Comparison of ENCODE assay signal across 19 cellular contexts in genomic region chr14:49089078-49089477, GRCh38.
A peak's percentile ranks its signal among the peaks of the same experiment; 100 is the strongest.
DNase-seq lines count a peak whose midpoint lies in the region; ATAC-seq, FAIRE-seq and TF ChIP-seq lines count a peak whose summit lies in the region.
"Had no signal": no experiment of that assay in that cellular context is flagged by ENCODE, and none has a peak within 500 bp of the region (broad histone marks: within the 10 kb centered on the region; RNA-seq: fewer than 3 reads in every experiment).

No MANE protein-coding gene starts in this region.

- TF ChIP-seq EP300 in A549 (IDR thresholded peaks at IDR 0.05) (no peak), K562 (IDR thresholded peaks at IDR 0.05; ENCODE audit: low read length) (no peak)

- BruUV-seq in IMR-90 (replicated peaks; lab: Mats Ljungman, UMichigan) (no TSS peak), K562 (replicated peaks; lab: Mats Ljungman, UMichigan) (no TSS peak)

- intact Hi-C loops in IMR-90 (cut with micrococcal nuclease) (no loop called here), K562 (cut with micrococcal nuclease) (no loop called here)

- TF ChIP-seq CTCF in A549 (IDR thresholded peaks at IDR 0.05) = no peak
- TF ChIP-seq CTCF in IMR-90 (conservative IDR thresholded peaks at IDR 0.05; ENCODE audit: low read depth, low read length) = no peak
- TF ChIP-seq CTCF in K562 (IDR thresholded peaks at IDR 0.05 in 2 of 3, conservative IDR thresholded peaks at IDR 0.05 in 1 of 3; ENCODE audit: insufficient read depth in 2 of 3, low read depth in 1 of 3, low read length in 3 of 3) = no peak
- no peak for TF ChIP-seq CTCF in smooth muscle cell (IDR thresholded peaks at IDR 0.05; ENCODE audit: borderline replicate concordance, insufficient read depth, poor library complexity, severe bottlenecking)

- ATAC-seq in A549 (no peak), IMR-90 (ENCODE audit: low read depth) (no peak), K562 (no peak)
- ATAC-seq: GM12878 had no signal

- no peak overlapping the region for H4K5ac ChIP-seq in IMR-90 (ENCODE audit: low read depth, low read length)

- no peak overlapping the region for H2BK20ac ChIP-seq in IMR-90 (ENCODE audit: low read depth, low read length)

- no peak for DNase-seq in A549 (ENCODE audit: low read depth in 1 of 2, low spot score in 1 of 2)
- no peak for DNase-seq in IMR-90
- no peak for DNase-seq in K562 (ENCODE audit: extremely low read depth in 1 of 4, low spot score in 3 of 4)
- no peak for DNase-seq in smooth muscle cell (lab: John Stamatoyannopoulos, UW; ENCODE audit: unreplicated experiment)
- no peak for DNase-seq in pons (ENCODE audit: low spot score)
- no peak for DNase-seq in NCI-H146 (lab: John Stamatoyannopoulos, UW)
- no peak for DNase-seq in OCI-M1 (lab: John Stamatoyannopoulos, UW)
- DNase-seq: 8988T; C1 segment of cervical spinal cord; Caco-2; CD4-positive, alpha-beta memory T cell; DMS153; DND-41; GM23248; HFFc6 had no signal

- no peak overlapping the region for H2BK15ac ChIP-seq in IMR-90 (ENCODE audit: low read depth, low read length)

- H3K27ac ChIP-seq in A549 = no peak overlapping the region
- no peak overlapping the region for H3K27ac ChIP-seq in IMR-90 (ENCODE audit: insufficient read depth, low read length)
- no peak overlapping the region for H3K27ac ChIP-seq in K562 (ENCODE audit: extremely low read depth, low read depth, low read length)
- H3K27ac ChIP-seq in smooth muscle cell (ENCODE audit: low read depth) = no peak overlapping the region
- H3K27ac ChIP-seq: GM23248 had no signal

- TF ChIP-seq POLR2A in A549 (IDR thresholded peaks at IDR 0.05; ENCODE audit: low read length) = no peak
- no peak for TF ChIP-seq POLR2A in IMR-90 (IDR thresholded peaks at IDR 0.05; ENCODE audit: low read depth, low read length)
- TF ChIP-seq POLR2A in K562 (conservative IDR thresholded peaks at IDR 0.05) = no peak

- FAIRE-seq in A549 (lab: Jason Lieb, UNC) (no peak), K562 (lab: Jason Lieb, UNC) (no peak)
- FAIRE-seq: G401.6, GM12878, H54 had no signal

- H3K9ac ChIP-seq in IMR-90 (ENCODE audit: low read depth, low read length) = no peak overlapping the region
- no peak overlapping the region for H3K9ac ChIP-seq in K562 (ENCODE audit: insufficient read depth in 1 of 2, low read depth in 2 of 2, low read length in 2 of 2)
- no peak overlapping the region for H3K9ac ChIP-seq in smooth muscle cell (ENCODE audit: low read depth)
- H3K9ac ChIP-seq: GM23248 had no signal

- H2BK120ac ChIP-seq in IMR-90 (ENCODE audit: low read depth, low read length) = no peak overlapping the region

- H2BK5ac ChIP-seq in IMR-90 (ENCODE audit: low read depth, low read length, poor library complexity, severe bottlenecking) = no peak overlapping the region

- H3F3A ChIP-seq in smooth muscle cell (ENCODE audit: low read depth) = no peaks in the 10 kb centered on the region

- no peak overlapping the region for H3K23ac ChIP-seq in IMR-90 (ENCODE audit: low read depth, low read length)

- no peak overlapping the region for H3K4me2 ChIP-seq in A549
- H3K4me2 ChIP-seq in IMR-90 (ENCODE audit: low read depth, low read length) = no peak overlapping the region
- no peak overlapping the region for H3K4me2 ChIP-seq in K562 (ENCODE audit: insufficient read depth, low read length)
- H3K4me2 ChIP-seq in smooth muscle cell = peak overlapping the region; percentile 3

- H3K79me2 ChIP-seq in K562 (ENCODE audit: control insufficient read depth, insufficient read depth, low read length) (no peaks in the 10 kb centered on the region), smooth muscle cell (ENCODE audit: low read depth) (no peaks in the 10 kb centered on the region)

- no peaks in the 10 kb centered on the region for H3K79me1 ChIP-seq in IMR-90 (ENCODE audit: low read depth in 1 of 2, low read length in 2 of 2)

- POLR2A ChIA-PET in A549 (lab: Yijun Ruan, JAX) (no interaction called here), IMR-90 (lab: Charles Lee; ENCODE audit: unreplicated experiment) (no interaction called here), K562 (lab: Yijun Ruan, JAX) (no interaction called here)

- no peaks in the 10 kb centered on the region for H3K27me3 ChIP-seq in IMR-90 (ENCODE audit: control insufficient read depth, insufficient read depth, low read length)
- no peaks in the 10 kb centered on the region for H3K27me3 ChIP-seq in K562 (ENCODE audit: control insufficient read depth in 2 of 2, insufficient read depth in 2 of 2, low read length in 2 of 2)
- H3K27me3 ChIP-seq in smooth muscle cell (ENCODE audit: low read depth) = no peaks in the 10 kb centered on the region

- H3K36me3 ChIP-seq in IMR-90 (ENCODE audit: control insufficient read depth, insufficient read depth, low read length) (no peaks in the 10 kb centered on the region), K562 (ENCODE audit: control insufficient read depth, insufficient read depth, low read length) (no peaks in the 10 kb centered on the region), smooth muscle cell (ENCODE audit: low read depth) (no peaks in the 10 kb centered on the region)
- H3K36me3 ChIP-seq: HAP-1 had no signal

- CTCF ChIA-PET in A549 (lab: Yijun Ruan, JAX) (no interaction called here), IMR-90 (lab: Yijun Ruan, JAX) (no interaction called here), K562 (lab: Yijun Ruan, JAX; ENCODE audit: low intra/inter-chr PET ratio) (no interaction called here)

- H3K9me3 ChIP-seq in A549 (no peaks in the 10 kb centered on the region), IMR-90 (ENCODE audit: control insufficient read depth, insufficient read depth, low read length) (peaks cover 2% of the 10 kb centered on the region), K562 (replicated peaks; ENCODE audit: control insufficient read depth, insufficient read depth, low read depth, low read length) (no peaks in the 10 kb centered on the region; the same call in 1 of the 2 replicates), smooth muscle cell (replicated peaks; ENCODE audit: low read depth) (no peaks in the 10 kb centered on the region)
- H3K9me3 ChIP-seq: Caco-2, HAP-1 had no signal

- H3K4me1 ChIP-seq in A549 (no peaks in the 10 kb centered on the region), IMR-90 (ENCODE audit: control insufficient read depth, insufficient read depth, low read length) (no peaks in the 10 kb centered on the region), K562 (replicated peaks in 1 of 2; ENCODE audit: control insufficient read depth in 2 of 2, insufficient read depth in 2 of 2, low read length in 2 of 2) (no peaks in the 10 kb centered on the region), smooth muscle cell (ENCODE audit: low read depth) (no peaks in the 10 kb centered on the region)
- H3K4me1 ChIP-seq: Caco-2 had no signal

- no peak overlapping the region for H2AFZ ChIP-seq in IMR-90 (replicated peaks; ENCODE audit: low read length, poor library complexity)
- no peak overlapping the region for H2AFZ ChIP-seq in K562 (ENCODE audit: low read depth, low read length)
- H2AFZ ChIP-seq in smooth muscle cell (ENCODE audit: low read depth) = no peak overlapping the region
- H2AFZ ChIP-seq: GM23248 had no signal

- WGBS in A549 (ENCODE audit: missing lambda C conversion rate) = 12% methylated on average over 3 of the region's 3 CpGs
- WGBS in IMR-90 (ENCODE audit: extremely low coverage in 2 of 2, insufficient read length in 1 of 2), 2 experiments = no CpG with 5 or more reads among the region's 3 CpGs
- 0% methylated on average over 3 of the region's 3 CpGs for WGBS in K562 (ENCODE audit: insufficient coverage, low coverage, missing lambda C conversion rate)
- 42% methylated on average over 3 of the region's 3 CpGs for WGBS in smooth muscle cell (ENCODE audit: low lambda C conversion rate)

- H4K8ac ChIP-seq in IMR-90 (ENCODE audit: low read depth in 2 of 2, low read length in 2 of 2) = no peak overlapping the region

- H3K14ac ChIP-seq in IMR-90 (replicated peaks; ENCODE audit: low read depth, low read length) = no peak overlapping the region

- dilution Hi-C loops in IMR-90 (cut with HindIII; ENCODE audit: low sequenced_read_pairs, unreplicated experiment) = no loop called here

- H3K9me1 ChIP-seq in IMR-90 (ENCODE audit: insufficient read depth, low read length) (no peaks in the 10 kb centered on the region), K562 (ENCODE audit: control insufficient read depth, insufficient read depth, low read length) (no peaks in the 10 kb centered on the region)

- H3K56ac ChIP-seq in IMR-90 (ENCODE audit: extremely low read depth, insufficient read depth, low read length) = no peak overlapping the region

- H3K18ac ChIP-seq in IMR-90 (ENCODE audit: low read depth, low read length) = no peak overlapping the region

- H4K20me1 ChIP-seq in IMR-90 (ENCODE audit: insufficient read depth, low read length) (no peaks in the 10 kb centered on the region), K562 (replicated peaks; ENCODE audit: control insufficient read depth, insufficient read depth, low read length) (no peaks in the 10 kb centered on the region), smooth muscle cell (ENCODE audit: low read depth) (no peaks in the 10 kb centered on the region)

- H4K91ac ChIP-seq in IMR-90 (ENCODE audit: insufficient read depth, low read depth, low read length) = no peak overlapping the region

- H2AK5ac ChIP-seq in IMR-90 (ENCODE audit: low read depth, low read length) = no peak overlapping the region

- no peak overlapping the region for H2AK9ac ChIP-seq in IMR-90 (replicated peaks; ENCODE audit: low read depth, low read length, poor library complexity)

- TF ChIP-seq RAD21 in A549 (conservative IDR thresholded peaks at IDR 0.05 in 1 of 2, IDR thresholded peaks at IDR 0.05 in 1 of 2) (no peak), IMR-90 (IDR thresholded peaks at IDR 0.05; ENCODE audit: low read length) (no peak), K562 (CRISPR knock-in tag; conservative IDR thresholded peaks at IDR 0.05 in 1 of 2, IDR thresholded peaks at IDR 0.05 in 1 of 2) (no peak)

- in situ Hi-C loops in IMR-90 (cut with MboI; ENCODE audit: low sequenced_read_pairs) = no loop called here
- in situ Hi-C loops in K562 (cut with MboI) = no loop called here

- no peak overlapping the region for H3K4ac ChIP-seq in IMR-90 (ENCODE audit: low read depth, low read length)

- H3K4me3 ChIP-seq in A549 (no peak overlapping the region), IMR-90 (ENCODE audit: insufficient read depth, low read depth, low read length) (no peak overlapping the region), K562 (no peak overlapping the region), smooth muscle cell (no peak overlapping the region)
- H3K4me3 ChIP-seq: GM12878, GM23248, HAP-1 had no signal

TF ChIP-seq in IMR-90, 13 proteins besides CTCF, POLR2A, EP300 and RAD21:
- TF ChIP-seq MAFK (IDR thresholded peaks at IDR 0.05; ENCODE audit: low read depth, low read length) = peak; percentile 95
- TF ChIP-seq SMC3 (IDR thresholded peaks at IDR 0.05; ENCODE audit: low read depth, low read length) = no peak
- peak; percentile 74 for TF ChIP-seq NFE2L2 (IDR thresholded peaks at IDR 0.05; ENCODE audit: low read depth, low read length)
TF ChIP-seq in IMR-90: peak in this region for 2.

TF ChIP-seq in K562, 482 proteins besides CTCF, POLR2A, EP300 and RAD21 (continues in another document):
- TF ChIP-seq MAFG (tag; conservative IDR thresholded peaks at IDR 0.05) (peak; percentile 51), C11orf30 (IDR thresholded peaks at IDR 0.05; ENCODE audit: low read depth) (peak; percentile 31; the same call in 1 of the 2 replicates), MAFK (IDR thresholded peaks at IDR 0.05; ENCODE audit: low read length) (peak; percentile 76), CCNT2 (IDR thresholded peaks at IDR 0.05; ENCODE audit: borderline replicate concordance, extremely low read depth, insufficient read length, low read depth, low read length) (no peak), ZNF316 (IDR thresholded peaks at IDR 0.05) (peak; percentile 60)

Comparison
In these comparisons a context has a peak if more than half of its experiments do, and no peak if none do; other contexts are left out.
1. Of the 35 proteins assayed by ChIP-seq in both K562 and A549: peak only in K562: none; only in A549: none; in both: MAFK; in neither: 34.